In the genomic region with DNA sequence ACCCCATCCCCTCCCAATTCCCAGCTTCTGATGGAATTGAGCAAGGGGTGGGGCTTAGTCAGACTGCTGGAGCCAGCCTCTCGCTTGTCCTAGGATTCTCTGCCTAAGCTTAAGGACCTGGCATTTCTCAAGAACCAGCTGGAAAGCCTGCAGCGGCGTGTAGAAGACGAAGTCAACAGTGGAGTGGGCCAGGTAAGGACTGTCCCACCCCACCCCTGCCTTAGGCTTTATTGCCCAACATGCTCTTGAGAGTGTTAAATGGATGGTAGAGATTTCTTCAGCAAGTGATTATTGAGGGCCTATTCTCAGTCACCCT, we compare ENCODE assay signal across 9 cellular contexts. TPM values are rescaled to one million over a fixed set of nuclear protein-coding genes. Genes with fewer than 3 reads are reported as not detected.
DNase-seq lines count a peak whose midpoint lies in the region; ATAC-seq and TF ChIP-seq lines count a peak whose summit lies in the region.
"Had no signal": no experiment of that assay in that cellular context is flagged by ENCODE, and none has a peak within 500 bp of the region (broad histone marks: within the 10 kb centered on the region; RNA-seq: fewer than 3 reads in every experiment).

No MANE protein-coding gene starts in this region.

- DNase-seq in RWPE1 (ENCODE audit: low spot score): peak; percentile 44
- no peak for DNase-seq in epithelial cell of proximal tubule (ENCODE audit: low read depth)
- no peak for DNase-seq in progenitor cell of endocrine pancreas (ENCODE audit: low spot score, unreplicated experiment)
- DNase-seq in cerebellar nuclear complex (lab: John Stamatoyannopoulos, UW): no peak
- DNase-seq: NCI-H748 treated with DMSO at 0.1 percent for 48 hours had no signal

- peak overlapping the region; percentile 61 for H3K27ac ChIP-seq in RWPE1

- peaks cover 21% of the 10 kb centered on the region for H3K4me1 Mint-ChIP-seq in progenitor cell of endocrine pancreas (ENCODE audit: low read depth)

- peak overlapping the region; percentile 82 for H3K4me3 ChIP-seq in epithelial cell of proximal tubule (ENCODE audit: low read depth, low read length)

- H3K4me3 Mint-ChIP-seq in progenitor cell of endocrine pancreas (ENCODE audit: low read depth): peak overlapping the region; percentile 98

- H3K9ac ChIP-seq in ES-I3 (ENCODE audit: low read depth, low read length): peak overlapping the region; percentile 80; the same call in 1 of the 2 replicates

- no peaks in the 10 kb centered on the region for H3K27me3 Mint-ChIP-seq in progenitor cell of endocrine pancreas

- H3K27ac Mint-ChIP-seq in progenitor cell of endocrine pancreas: no peak overlapping the region

- H3K36me3 Mint-ChIP-seq in progenitor cell of endocrine pancreas (ENCODE audit: insufficient read depth): peaks cover 6% of the 10 kb centered on the region

- H3K9me3 Mint-ChIP-seq in progenitor cell of endocrine pancreas (ENCODE audit: low read depth): no peaks in the 10 kb centered on the region

- H3K9me3 ChIP-seq in ES-I3 (ENCODE audit: control insufficient read depth, insufficient read depth, low read length): no peaks in the 10 kb centered on the region

- CTCF ChIA-PET in RWPE1 (lab: Yijun Ruan, JAX): interaction anchor here (0.5 to 0.7 kb wide), 3 partner anchors 74 to 171 kb away, joined by 3 to 5 read pairs (median 3); partner anchors contain the start of genes TMCO6 and WDR55

- ATAC-seq in GM21526 (IDR thresholded peaks at IDR 0.05; ENCODE audit: low FRiP score, unreplicated experiment) (no peak), HG02938 (IDR thresholded peaks at IDR 0.05; ENCODE audit: unreplicated experiment) (no peak), GM19397 (IDR thresholded peaks at IDR 0.05; ENCODE audit: unreplicated experiment) (no peak)

- POLR2A ChIA-PET in RWPE1 (lab: Yijun Ruan, JAX; ENCODE audit: low non-redundant PET): interaction anchor here (0.7 to 2.1 kb wide), 5 partner anchors 8 to 107 kb away, joined by 3 to 7 read pairs (median 3); partner anchors contain the start of genes EIF4EBP3, IK, NDUFA2 and SRA1

- TF ChIP-seq CTCF in RWPE1 (conservative IDR thresholded peaks at IDR 0.05; ENCODE audit: low read depth): no peak
- no peak for TF ChIP-seq CTCF in epithelial cell of proximal tubule (conservative IDR thresholded peaks at IDR 0.05; ENCODE audit: low read depth, low read length)
- TF ChIP-seq CTCF in progenitor cell of endocrine pancreas (IDR thresholded peaks at IDR 0.05; ENCODE audit: unreplicated experiment): no peak

- H3K36me3 ChIP-seq in ES-I3 (ENCODE audit: insufficient read depth, low read length): no peaks in the 10 kb centered on the region; the same call in 1 of the 2 replicates

- no peaks in the 10 kb centered on the region for H3K4me1 ChIP-seq in ES-I3 (ENCODE audit: insufficient read depth, low read length)

RNA-seq across cellular contexts. Expression of gene SLC35A4, which starts 1.1 kb away (rescaled TPM):
- 61.8 TPM in 2 replicates for total RNA-seq in epithelial cell of proximal tubule
- 67.3 and 69.2 TPM in 2 replicates for total RNA-seq in progenitor cell of endocrine pancreas

RNA-seq across cellular contexts. Expression of gene APBB3, which starts 1.3 kb away (rescaled TPM):
- total RNA-seq in epithelial cell of proximal tubule (2.1 and 3.5 TPM in 2 replicates), progenitor cell of endocrine pancreas (47.8 and 53.6 TPM in 2 replicates)

RNA-seq across cellular contexts. Expression of gene SRA1, which starts 8.5 kb away (rescaled TPM):
- total RNA-seq in epithelial cell of proximal tubule (40.3 and 41.3 TPM in 2 replicates), progenitor cell of endocrine pancreas (31.8 and 34.6 TPM in 2 replicates)

RNA-seq across cellular contexts. Expression of gene EIF4EBP3, which starts 18.3 kb away (rescaled TPM):
- 2.8 and 5.2 TPM in 2 replicates for total RNA-seq in epithelial cell of proximal tubule
- 6.1 and 6.7 TPM in 2 replicates for total RNA-seq in progenitor cell of endocrine pancreas

Comparison
In these comparisons a context has a peak if more than half of its experiments do, and no peak if none do; other contexts are left out.
1. RNA of gene APBB3, which starts 1.3 kb away (total RNA-seq): 47.8 to 53.6 TPM in progenitor cell of endocrine pancreas; 2.1 to 3.5 TPM in epithelial cell of proximal tubule; every median in the first group is over 10 times any median in the second.